8 cellular contexts compared by ENCODE assay signal in the genomic region with DNA sequence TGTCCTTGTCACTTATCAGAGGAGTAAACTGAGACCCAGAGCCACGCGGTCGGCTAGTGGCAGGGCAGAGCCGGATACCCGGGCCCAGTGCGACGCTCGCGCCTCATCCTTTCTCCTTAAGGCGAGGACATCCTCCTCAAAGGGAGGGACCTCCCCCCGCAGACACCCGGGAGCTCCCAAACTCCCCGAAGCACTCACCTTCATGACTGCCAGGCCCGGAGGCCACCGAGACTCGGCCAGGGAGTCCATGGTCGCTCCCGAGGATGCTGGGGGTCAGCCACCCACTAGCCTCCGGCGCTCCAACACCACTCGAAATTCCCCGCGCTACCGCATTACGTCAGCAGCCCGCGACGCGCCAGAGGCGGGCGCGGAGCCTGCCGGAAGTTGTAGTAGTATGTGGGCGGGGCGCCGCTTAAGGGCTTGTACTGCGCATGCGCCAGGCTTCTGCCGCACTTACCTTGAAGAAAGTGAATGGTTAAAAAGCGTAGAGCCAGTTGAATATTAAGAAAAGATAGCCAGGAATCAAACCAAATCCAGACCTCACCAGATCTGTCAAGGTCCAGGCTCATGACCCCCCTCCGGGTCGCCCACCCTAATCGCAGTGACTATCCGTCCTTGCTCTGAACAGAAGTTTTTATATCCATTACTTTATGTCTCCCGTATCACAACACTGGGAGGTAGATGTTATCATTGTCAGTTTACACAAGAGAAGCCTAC. TPM values are rescaled to one million over a fixed set of nuclear protein-coding genes. Genes with fewer than 3 reads are reported as not detected.
DNase-seq lines count a peak whose midpoint lies in the region; ATAC-seq lines count a peak whose summit lies in the region.

A gene with protein sequence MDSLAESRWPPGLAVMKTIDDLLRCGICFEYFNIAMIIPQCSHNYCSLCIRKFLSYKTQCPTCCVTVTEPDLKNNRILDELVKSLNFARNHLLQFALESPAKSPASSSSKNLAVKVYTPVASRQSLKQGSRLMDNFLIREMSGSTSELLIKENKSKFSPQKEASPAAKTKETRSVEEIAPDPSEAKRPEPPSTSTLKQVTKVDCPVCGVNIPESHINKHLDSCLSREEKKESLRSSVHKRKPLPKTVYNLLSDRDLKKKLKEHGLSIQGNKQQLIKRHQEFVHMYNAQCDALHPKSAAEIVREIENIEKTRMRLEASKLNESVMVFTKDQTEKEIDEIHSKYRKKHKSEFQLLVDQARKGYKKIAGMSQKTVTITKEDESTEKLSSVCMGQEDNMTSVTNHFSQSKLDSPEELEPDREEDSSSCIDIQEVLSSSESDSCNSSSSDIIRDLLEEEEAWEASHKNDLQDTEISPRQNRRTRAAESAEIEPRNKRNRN (minus strand): TSS at position 336 of the 717 bp plus-strand sequence. CDS start 87 bp downstream, at position 249.

- peak within 1 kb of the TSS; percentile 92 for H3K4me3 ChIP-seq in CD8-positive, alpha-beta memory T cell (ENCODE audit: low read length)

- H3K27me3 ChIP-seq in CD8-positive, alpha-beta memory T cell (ENCODE audit: insufficient read depth, low read length, poor library complexity, severe bottlenecking) = no peaks in the 10 kb centered on the region

- peaks cover 18% of the 10 kb centered on the region for H3K4me1 ChIP-seq in CD8-positive, alpha-beta memory T cell (ENCODE audit: insufficient read depth, low read length)

- H3K4me1 Mint-ChIP-seq in CD8-positive, alpha-beta memory T cell = peaks cover 31 to 51% (median 39%) of the 10 kb centered on the region in 3 donors
- H3K4me1 Mint-ChIP-seq in activated CD8-positive, alpha-beta T cell treated with anti-CD3 and anti-CD28 coated beads, Interleukin-2, amount 10 ng/mL, durations not matched to agents 7 days and 5 days (ENCODE audit: low read depth) = peaks cover 39% of the 10 kb centered on the region

- peaks cover 6% of the 10 kb centered on the region for H3K36me3 ChIP-seq in CD8-positive, alpha-beta memory T cell (ENCODE audit: insufficient read depth, low read length)

- peaks cover 2 to 22% (median 6%) of the 10 kb centered on the region in 3 donors for H3K36me3 Mint-ChIP-seq in CD8-positive, alpha-beta memory T cell
- peaks cover 28% of the 10 kb centered on the region for H3K36me3 Mint-ChIP-seq in activated CD8-positive, alpha-beta T cell treated with anti-CD3 and anti-CD28 coated beads, Interleukin-2, amount 10 ng/mL, durations not matched to agents 7 days and 5 days (ENCODE audit: low read depth)

- DNase-seq in CD8-positive, alpha-beta memory T cell = peak; percentile 87 to 94 (median 90)
- peak; percentile 37 for DNase-seq in HPDE6-E6E7 (ENCODE audit: extremely low spot score)
- DNase-seq in NK-92 (lab: John Stamatoyannopoulos, UW; ENCODE audit: unreplicated experiment) = peak; percentile 59
- peak; percentile 95 for DNase-seq in activated CD8-positive, alpha-beta T cell treated with anti-CD3 and anti-CD28 coated beads, Interleukin-2, amount 10 ng/mL, durations not matched to agents 7 days and 5 days
- peak; percentile 90 for DNase-seq in effector CD4-positive, alpha-beta T cell
- peak; percentile 92 for DNase-seq in lung microvascular endothelial cell (ENCODE audit: low read depth in 2 of 2)
- DNase-seq in stimulated activated CD4-positive, alpha-beta T cell treated with anti-CD3 and anti-CD28 coated beads, TNF-alpha, amount 100 ng/mL, for 4 hours (ENCODE audit: low read depth in 3 of 3) = peak; percentile 79 to 84 (median 83)

- peak within 1 kb of the TSS; percentile 93 to 99 (median 97) for H3K4me3 Mint-ChIP-seq in CD8-positive, alpha-beta memory T cell
- H3K4me3 Mint-ChIP-seq in activated CD8-positive, alpha-beta T cell treated with anti-CD3 and anti-CD28 coated beads, Interleukin-2, amount 10 ng/mL, durations not matched to agents 7 days and 5 days = peak within 1 kb of the TSS; percentile 94

- H3K27ac ChIP-seq in CD8-positive, alpha-beta memory T cell (ENCODE audit: low read depth, low read length) = peak within 1 kb of the TSS; percentile 97

- no peaks in the 10 kb centered on the region for H3K9me3 Mint-ChIP-seq in CD8-positive, alpha-beta memory T cell
- H3K9me3 Mint-ChIP-seq in activated CD8-positive, alpha-beta T cell treated with anti-CD3 and anti-CD28 coated beads, Interleukin-2, amount 10 ng/mL, durations not matched to agents 7 days and 5 days (ENCODE audit: insufficient read depth) = no peaks in the 10 kb centered on the region

- CTCF ChIA-PET in CD8-positive, alpha-beta memory T cell (lab: Charles Lee) = interaction anchor here (1.4 kb wide), 1 partner anchor 339 kb away, joined by 3 read pairs; no protein-coding TSS in a partner anchor
- CTCF ChIA-PET in activated CD8-positive, alpha-beta T cell treated with anti-CD3 and anti-CD28 coated beads, Interleukin-2, amount 10 ng/mL, durations not matched to agents 7 days and 5 days (lab: Charles Lee) = interaction anchor here (0.7 to 1.3 kb wide), 3 partner anchors 8 to 390 kb away, joined by 3 to 4 read pairs (median 3); no protein-coding TSS in a partner anchor

- H3K9me3 ChIP-seq in CD8-positive, alpha-beta memory T cell (ENCODE audit: low read length) = no peaks in the 10 kb centered on the region

- ATAC-seq in GM19467 (IDR thresholded peaks at IDR 0.05; ENCODE audit: unreplicated experiment) = peak; percentile 95
- peak; percentile 94 for ATAC-seq in activated CD8-positive, alpha-beta T cell treated with anti-CD3 and anti-CD28 coated beads, Interleukin-2, amount 10 ng/mL, durations not matched to agents 7 days and 5 days

- peak within 1 kb of the TSS; percentile 93 to 100 (median 98) for H3K27ac Mint-ChIP-seq in CD8-positive, alpha-beta memory T cell
- peak within 1 kb of the TSS; percentile 88 for H3K27ac Mint-ChIP-seq in activated CD8-positive, alpha-beta T cell treated with anti-CD3 and anti-CD28 coated beads, Interleukin-2, amount 10 ng/mL, durations not matched to agents 7 days and 5 days

- POLR2A ChIA-PET in CD8-positive, alpha-beta memory T cell (lab: Charles Lee) = interaction anchor here (0.8 kb wide), 1 partner anchor 433 kb away, joined by 3 read pairs; no protein-coding TSS in a partner anchor
- POLR2A ChIA-PET in activated CD8-positive, alpha-beta T cell treated with anti-CD3 and anti-CD28 coated beads, Interleukin-2, amount 10 ng/mL, durations not matched to agents 7 days and 5 days (lab: Charles Lee) = interaction anchor here (1.2 to 1.3 kb wide), 2 partner anchors 339 to 399 kb away, joined by 3 to 6 read pairs; partner anchors contain the start of gene THUMPD3

- peaks cover 1 to 14% of the 10 kb centered on the region in 2 donors for H3K27me3 Mint-ChIP-seq in CD8-positive, alpha-beta memory T cell
- peaks cover 4% of the 10 kb centered on the region for H3K27me3 Mint-ChIP-seq in activated CD8-positive, alpha-beta T cell treated with anti-CD3 and anti-CD28 coated beads, Interleukin-2, amount 10 ng/mL, durations not matched to agents 7 days and 5 days (ENCODE audit: low read depth)

RNA-seq across cellular contexts. Expression of the gene that starts here (rescaled TPM):
- total RNA-seq in CD8-positive, alpha-beta memory T cell = 10 to 100 TPM; 38.5 to 43.3 TPM
- polyA plus RNA-seq in CD8-positive, alpha-beta memory T cell = 8.9 TPM
- 10 to 100 TPM; 37.2 to 40.2 TPM for total RNA-seq in activated CD8-positive, alpha-beta T cell treated with anti-CD3 and anti-CD28 coated beads, Interleukin-2, amount 10 ng/mL, durations not matched to agents 7 days and 5 days
- 4.8 and 6.1 TPM in 2 replicates for total RNA-seq in lung microvascular endothelial cell

Comparison
In these comparisons a context has a peak if more than half of its experiments do, and no peak if none do; other contexts are left out.
1. Peak in every context shown above with its lines: DNase-seq, ATAC-seq, H3K4me3 ChIP-seq and H3K27ac ChIP-seq.
2. DNase-seq: peak in every context shown above with its lines; median percentile 95 in activated CD8-positive, alpha-beta T cell treated with anti-CD3 and anti-CD28 coated beads, Interleukin-2, amount 10 ng/mL, durations not matched to agents 7 days and 5 days; 92 in lung microvascular endothelial cell; 90 in CD8-positive, alpha-beta memory T cell; 90 in effector CD4-positive, alpha-beta T cell; 83 in stimulated activated CD4-positive, alpha-beta T cell treated with anti-CD3 and anti-CD28 coated beads, TNF-alpha, amount 100 ng/mL, for 4 hours; 59 in NK-92; 37 in HPDE6-E6E7.